27 cellular contexts compared by ENCODE assay signal in the genomic region with DNA sequence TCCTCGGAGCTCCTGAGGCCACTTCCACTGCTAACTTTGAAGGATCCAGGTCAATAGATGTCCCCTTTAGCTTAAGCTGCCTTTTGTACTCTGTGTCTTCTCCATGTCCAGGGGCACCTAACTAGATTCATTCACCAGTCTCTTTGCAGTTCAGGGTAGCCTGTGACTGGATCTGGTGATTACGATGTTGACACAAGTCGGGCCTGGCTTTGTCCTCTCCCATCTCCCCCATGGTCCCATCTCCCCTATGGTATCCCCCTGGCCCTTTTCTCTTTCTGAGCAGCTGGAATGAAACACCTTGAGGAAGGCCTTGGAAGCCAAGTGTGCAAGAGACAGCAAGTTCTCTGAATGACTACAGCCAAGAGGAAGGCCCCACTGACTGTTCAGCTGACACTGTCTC.
"Had no signal": no experiment of that assay in that cellular context is flagged by ENCODE, and none has a peak within 500 bp of the region (broad histone marks: within the 10 kb centered on the region; RNA-seq: fewer than 3 reads in every experiment).

No MANE protein-coding gene starts in this region.

- H3K27me3 Mint-ChIP-seq: stimulated activated memory B cell treated with anti-CD40 and anti-IgM and Interleukin-4, amounts not matched to agents 10 μg/mL and 1 μg/mL and 100 μg/mL, for 72 hours; stimulated activated naive B cell treated with anti-CD40 and anti-IgM and Interleukin-4, amounts not matched to agents 10 μg/mL and 1 μg/mL and 100 μg/mL, for 72 hours; stimulated activated naive CD8-positive, alpha-beta T cell treated with anti-CD3 and anti-CD28 coated beads, Interleukin-15, amount 100 ng/mL, for 72 hours; stimulated activated naive CD8-positive, alpha-beta T cell treated with anti-CD3 and anti-CD28 coated beads, Interleukin-15, Interleukin-2, amounts not matched to agents 100 ng/mL and 50 ng/mL, for 24 hours; type B pancreatic cell had no signal

- H3K27me3 ChIP-seq: stomach, suprapubic skin, testis, thyroid gland, tibial artery, tibial nerve, transverse colon, upper lobe of left lung, upper lobe of right lung, uterus, vagina had no signal

- H3K4me3 ChIP-seq: stomach, suprapubic skin, testis, thoracic aorta, thyroid gland, tibial artery, tibial nerve, transverse colon, upper lobe of left lung, upper lobe of right lung, uterus, vagina had no signal

- H3K9me3 Mint-ChIP-seq: stimulated activated effector memory CD8-positive, alpha-beta T cell treated with anti-CD3 and anti-CD28 coated beads, Interleukin-12 subunit alpha, Interleukin-12 subunit beta, amount 100 ng/mL, for 72 hours; stimulated activated memory B cell treated with anti-CD40 and anti-IgM and Interleukin-4, amounts not matched to agents 10 μg/mL and 1 μg/mL and 100 μg/mL, for 72 hours; stimulated activated naive CD8-positive, alpha-beta T cell treated with anti-CD3 and anti-CD28 coated beads, Interleukin-15, amount 100 ng/mL, for 72 hours; stimulated activated naive CD8-positive, alpha-beta T cell treated with anti-CD3 and anti-CD28 coated beads, Interleukin-15, Interleukin-2, amounts not matched to agents 100 ng/mL and 50 ng/mL, for 24 hours; type B pancreatic cell had no signal

- H3K27ac Mint-ChIP-seq: stimulated activated effector memory CD8-positive, alpha-beta T cell treated with anti-CD3 and anti-CD28 coated beads, Interleukin-12 subunit alpha, Interleukin-12 subunit beta, amount 100 ng/mL, for 72 hours; stimulated activated memory B cell treated with anti-CD40 and anti-IgM and Interleukin-4, amounts not matched to agents 10 μg/mL and 1 μg/mL and 100 μg/mL, for 72 hours; stimulated activated naive B cell treated with anti-CD40 and anti-IgM and Interleukin-4, amounts not matched to agents 10 μg/mL and 1 μg/mL and 100 μg/mL, for 72 hours; stimulated activated naive CD8-positive, alpha-beta T cell treated with anti-CD3 and anti-CD28 coated beads, Interleukin-15, amount 100 ng/mL, for 72 hours; stimulated activated naive CD8-positive, alpha-beta T cell treated with anti-CD3 and anti-CD28 coated beads, Interleukin-15, Interleukin-2, amounts not matched to agents 100 ng/mL and 50 ng/mL, for 24 hours; type B pancreatic cell had no signal

- H3K4me1 ChIP-seq: stomach, suprapubic skin, testis, thyroid gland, tibial artery, tibial nerve, transverse colon, upper lobe of left lung, upper lobe of right lung, uterus, vagina had no signal

- H3K27ac ChIP-seq: stomach, suprapubic skin, testis, thoracic aorta, thyroid gland, tibial artery, tibial nerve, transverse colon, upper lobe of left lung, upper lobe of right lung, uterus, vagina had no signal

- H3K36me3 Mint-ChIP-seq: stimulated activated effector memory CD8-positive, alpha-beta T cell treated with anti-CD3 and anti-CD28 coated beads, Interleukin-12 subunit alpha, Interleukin-12 subunit beta, amount 100 ng/mL, for 72 hours; stimulated activated memory B cell treated with anti-CD40 and anti-IgM and Interleukin-4, amounts not matched to agents 10 μg/mL and 1 μg/mL and 100 μg/mL, for 72 hours; stimulated activated naive B cell treated with anti-CD40 and anti-IgM and Interleukin-4, amounts not matched to agents 10 μg/mL and 1 μg/mL and 100 μg/mL, for 72 hours; type B pancreatic cell had no signal

- ATAC-seq: stimulated activated effector memory CD8-positive, alpha-beta T cell treated with anti-CD3 and anti-CD28 coated beads, Interleukin-12 subunit alpha, Interleukin-12 subunit beta, amount 100 ng/mL, for 72 hours; stimulated activated memory B cell treated with anti-CD40 and anti-IgM and Interleukin-4, amounts not matched to agents 10 μg/mL and 1 μg/mL and 100 μg/mL, for 72 hours; stimulated activated naive B cell treated with anti-CD40 and anti-IgM and Interleukin-4, amounts not matched to agents 10 μg/mL and 1 μg/mL and 100 μg/mL, for 72 hours; stimulated activated naive CD8-positive, alpha-beta T cell treated with anti-CD3 and anti-CD28 coated beads, Interleukin-15, amount 100 ng/mL, for 72 hours; stimulated activated naive CD8-positive, alpha-beta T cell treated with anti-CD3 and anti-CD28 coated beads, Interleukin-15, Interleukin-2, amounts not matched to agents 100 U/mL and 50 U/mL, for 24 hours; upper lobe of right lung had no signal

- DNase-seq: stimulated activated CD4-positive, alpha-beta T cell treated with anti-CD3 and anti-CD28 coated beads, Interleukin-2, amount 100 ng/mL, for 48 hours; stimulated activated CD4-positive, alpha-beta T cell treated with anti-CD3 and anti-CD28 coated beads, Interleukin-4, amount 100 ng/mL, for 1 hour; stimulated activated CD4-positive, alpha-beta T cell treated with anti-CD3 and anti-CD28 coated beads, Interleukin-4, amount 100 ng/mL, for 24 hours; stimulated activated CD4-positive, alpha-beta T cell treated with anti-CD3 and anti-CD28 coated beads, Interleukin-4, amount 100 ng/mL, for 4 hours; stimulated activated CD8-positive, alpha-beta memory T cell treated with anti-CD3 and anti-CD28 coated beads, Interleukin-4, amount 100 ng/mL, for 48 hours; stimulated activated naive B cell treated with anti-CD40 and anti-IgM and Interleukin-4, amounts not matched to agents 10 μg/mL and 1 μg/mL and 100 μg/mL, for 72 hours; stimulated activated naive CD4-positive, alpha-beta T cell; stimulated activated naive CD4-positive, alpha-beta T cell treated with Interleukin-2 at 50 U/mL for 16 hours; stimulated activated naive CD8-positive, alpha-beta T cell treated with anti-CD3 and anti-CD28 coated beads, Interleukin-15, amount 100 ng/mL, for 72 hours; stimulated activated naive CD8-positive, alpha-beta T cell treated with anti-CD3 and anti-CD28 coated beads, Interleukin-15, Interleukin-2, amounts not matched to agents 100 U/mL and 50 U/mL, for 24 hours; stomach; substantia nigra; testis; thyroid gland; tibial artery; transverse colon; upper lobe of left lung; upper lobe of right lung; uterus had no signal

- H3K4me1 Mint-ChIP-seq: stimulated activated effector memory CD8-positive, alpha-beta T cell treated with anti-CD3 and anti-CD28 coated beads, Interleukin-12 subunit alpha, Interleukin-12 subunit beta, amount 100 ng/mL, for 72 hours; stimulated activated memory B cell treated with anti-CD40 and anti-IgM and Interleukin-4, amounts not matched to agents 10 μg/mL and 1 μg/mL and 100 μg/mL, for 72 hours; stimulated activated naive B cell treated with anti-CD40 and anti-IgM and Interleukin-4, amounts not matched to agents 10 μg/mL and 1 μg/mL and 100 μg/mL, for 72 hours; stimulated activated naive CD8-positive, alpha-beta T cell treated with anti-CD3 and anti-CD28 coated beads, Interleukin-15, amount 100 ng/mL, for 72 hours had no signal

- H3K36me3 ChIP-seq: stomach, suprapubic skin, thoracic aorta, thyroid gland, tibial artery, tibial nerve, transverse colon, upper lobe of left lung, upper lobe of right lung, uterus, vagina had no signal

- H3K9me3 ChIP-seq: stomach, suprapubic skin, testis, thoracic aorta, thyroid gland, tibial artery, tibial nerve, transverse colon, upper lobe of left lung, upper lobe of right lung, uterus, vagina had no signal

- H3K4me3 Mint-ChIP-seq: stimulated activated effector memory CD8-positive, alpha-beta T cell treated with anti-CD3 and anti-CD28 coated beads, Interleukin-12 subunit alpha, Interleukin-12 subunit beta, amount 100 ng/mL, for 72 hours; stimulated activated memory B cell treated with anti-CD40 and anti-IgM and Interleukin-4, amounts not matched to agents 10 μg/mL and 1 μg/mL and 100 μg/mL, for 72 hours; stimulated activated naive B cell treated with anti-CD40 and anti-IgM and Interleukin-4, amounts not matched to agents 10 μg/mL and 1 μg/mL and 100 μg/mL, for 72 hours; stimulated activated naive CD8-positive, alpha-beta T cell treated with anti-CD3 and anti-CD28 coated beads, Interleukin-15, amount 100 ng/mL, for 72 hours; stimulated activated naive CD8-positive, alpha-beta T cell treated with anti-CD3 and anti-CD28 coated beads, Interleukin-15, Interleukin-2, amounts not matched to agents 100 ng/mL and 50 ng/mL, for 24 hours; type B pancreatic cell had no signal
